ENCODE assay signal across 22 cellular contexts in the genomic region with DNA sequence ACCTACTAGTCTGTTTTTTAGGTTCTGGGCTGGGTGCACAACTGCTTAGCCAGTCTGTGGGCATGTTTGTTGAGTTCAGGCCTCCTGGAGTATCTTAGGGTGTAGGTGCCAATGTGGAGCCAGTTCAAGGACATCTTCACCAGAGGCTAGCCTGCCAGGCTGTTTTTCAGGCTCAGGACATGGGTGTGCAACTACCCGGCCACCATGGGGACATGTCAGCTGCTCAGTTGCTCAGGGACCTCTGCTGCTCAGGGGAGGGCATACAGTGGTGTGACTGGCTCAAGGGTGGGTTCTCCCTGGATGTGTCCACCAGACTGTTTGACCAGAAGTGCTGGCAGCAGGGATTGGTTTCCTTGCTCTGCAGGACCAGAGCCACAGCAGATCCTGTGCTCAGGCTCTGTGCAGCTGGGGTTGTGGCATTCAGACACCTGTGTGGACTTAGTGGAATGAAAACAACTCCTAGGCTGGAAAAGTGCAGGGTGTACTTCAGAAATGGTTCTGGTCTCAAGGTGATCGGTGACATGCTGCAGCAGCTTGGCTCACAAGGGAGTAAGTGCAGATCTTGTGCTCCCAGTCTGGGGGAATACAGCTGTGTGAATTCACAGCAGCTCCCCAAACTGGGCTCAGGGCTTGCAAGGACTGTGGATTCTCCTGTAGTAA.
"Had no signal": no experiment of that assay in that cellular context is flagged by ENCODE, and none has a peak within 500 bp of the region (broad histone marks: within the 10 kb centered on the region; RNA-seq: fewer than 3 reads in every experiment).

No MANE protein-coding gene starts in this region.

- ATAC-seq: effector memory CD8-positive, alpha-beta T cell; gastroesophageal sphincter; left cardiac atrium; left ventricle myocardium superior; sciatic nerve; stimulated activated naive B cell treated with anti-CD40 and anti-IgM and Interleukin-4, amounts not matched to agents 10 μg/mL and 1 μg/mL and 100 μg/mL, for 72 hours; stimulated activated naive CD8-positive, alpha-beta T cell treated with anti-CD3 and anti-CD28 coated beads, Interleukin-15, amount 100 ng/mL, for 72 hours had no signal

- H3K27me3 ChIP-seq: esophagus squamous epithelium, gastroesophageal sphincter, hepatocyte, spleen, testis, tibial nerve had no signal

- H2AFZ ChIP-seq: hepatocyte had no signal

- H3K4me2 ChIP-seq: hepatocyte had no signal

- H3K9me3 ChIP-seq: esophagus squamous epithelium, testis had no signal

- H3K4me1 ChIP-seq: esophagus squamous epithelium, gastroesophageal sphincter, spleen, testis, tibial nerve had no signal

- H3K36me3 ChIP-seq: esophagus squamous epithelium, gastroesophageal sphincter, spleen, tibial nerve had no signal

- DNase-seq: effector memory CD8-positive, alpha-beta T cell; esophagus squamous epithelium; foreskin fibroblast; glutamatergic neuron; kidney; left cardiac atrium; left ventricle myocardium superior; mesendoderm; naive B cell; occipital lobe; spleen; stimulated activated CD4-positive, alpha-beta T cell treated with anti-CD3 and anti-CD28 coated beads, Interleukin-15, amount 100 ng/mL, for 24 hours; stimulated activated CD4-positive, alpha-beta T cell treated with anti-CD3 and anti-CD28 coated beads, Interleukin-1b, Interleukin-23, amount 100 ng/mL, for 48 hours; stimulated activated CD4-positive, alpha-beta T cell treated with anti-CD3 and anti-CD28 coated beads, Interleukin-4, amount 100 ng/mL, for 24 hours; stimulated activated naive B cell treated with anti-CD40 and anti-IgM and Interleukin-4, amounts not matched to agents 10 μg/mL and 1 μg/mL and 100 μg/mL, for 72 hours; stimulated activated naive CD8-positive, alpha-beta T cell treated with anti-CD3 and anti-CD28 coated beads, Interleukin-15, amount 100 ng/mL, for 72 hours; testis had no signal

- H3K27ac ChIP-seq: esophagus squamous epithelium, gastroesophageal sphincter, hepatocyte, spleen, testis, tibial nerve had no signal

- FAIRE-seq: kidney had no signal

- H3K4me3 ChIP-seq: esophagus squamous epithelium, gastroesophageal sphincter, hepatocyte, lung, spleen, testis, tibial nerve had no signal
